In the genomic region with DNA sequence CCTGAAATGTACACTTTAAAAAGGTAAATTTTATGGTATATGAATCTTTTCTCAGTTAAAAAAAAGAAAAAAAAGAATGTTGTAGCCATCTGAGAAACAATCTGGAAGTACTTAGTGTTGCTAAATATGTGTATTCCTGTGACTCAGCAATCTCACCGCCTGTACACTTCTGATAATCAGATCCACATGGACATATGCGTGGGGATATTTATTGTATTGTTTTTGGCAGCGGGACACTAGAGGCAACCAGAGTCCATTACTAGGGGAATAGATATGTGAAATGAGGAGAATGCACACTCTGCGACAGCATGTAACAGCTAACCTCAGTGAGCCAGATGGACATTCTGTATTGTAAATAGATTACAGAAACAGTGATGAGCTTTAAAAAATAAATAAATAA, we compare ENCODE assay signal across 17 cellular contexts.
DNase-seq lines count a peak whose midpoint lies in the region; ATAC-seq and TF ChIP-seq lines count a peak whose summit lies in the region.
"Had no signal": no experiment of that assay in that cellular context is flagged by ENCODE, and none has a peak within 500 bp of the region (broad histone marks: within the 10 kb centered on the region; RNA-seq: fewer than 3 reads in every experiment).

No MANE protein-coding gene starts in this region.

- peaks cover 5% of the 10 kb centered on the region; the same call in 1 of the 2 replicates for H3K4me1 ChIP-seq in BE2C

- no peaks in the 10 kb centered on the region for H3K27me3 ChIP-seq in BE2C

- DNase-seq in BE2C (peak; percentile 33), RPMI7951 (ENCODE audit: low read depth) (peak; percentile 99), dermis microvascular lymphatic vessel endothelial cell (ENCODE audit: low read depth in 2 of 2) (peak; percentile 83 to 94), non-pigmented ciliary epithelial cell (ENCODE audit: low read depth) (peak; percentile 83), NCI-H1105 (lab: John Stamatoyannopoulos, UW) (no peak)
- no peak for DNase-seq in activated naive CD4-positive, alpha-beta T cell (lab: John Stamatoyannopoulos, UW)
- DNase-seq: activated CD4-positive, alpha-beta T cell treated with anti-CD3 and anti-CD28 coated beads, Interleukin-2, amount 50 U/mL, for 48 hours; activated effector memory CD4-positive, alpha-beta T cell treated with Interleukin-2 at 50 U/mL for 16 hours; Calu3; H7; NCI-H2029; occipital lobe; stimulated activated CD4-positive, alpha-beta T cell treated with anti-CD3 and anti-CD28 coated beads, Interleukin-2, amount 100 ng/mL, for 24 hours; stimulated activated naive B cell treated with anti-CD40 and anti-IgM and Interleukin-4, amounts not matched to agents 10 μg/mL and 1 μg/mL and 100 μg/mL, for 72 hours; SW 1271 had no signal

- H3K36me3 ChIP-seq in BE2C, result no peaks in the 10 kb centered on the region

- H3K9me3 ChIP-seq in BE2C, result no peaks in the 10 kb centered on the region

- no peak for TF ChIP-seq CTCF in BE2C (IDR thresholded peaks at IDR 0.05; ENCODE audit: low read depth, low read length)

- no peak for ATAC-seq in GM21526 (IDR thresholded peaks at IDR 0.05; ENCODE audit: low FRiP score, unreplicated experiment)
- no peak for ATAC-seq in HG03175 (IDR thresholded peaks at IDR 0.05; ENCODE audit: unreplicated experiment)
- ATAC-seq: stimulated activated naive B cell treated with anti-CD40 and anti-IgM and Interleukin-4, amounts not matched to agents 10 μg/mL and 1 μg/mL and 100 μg/mL, for 72 hours had no signal

- H3K4me3 ChIP-seq in BE2C (ENCODE audit: low read depth, low read length), result no peak overlapping the region

Comparison
In these comparisons a context has a peak if more than half of its experiments do, and no peak if none do; other contexts are left out.
1. DNase-seq: peak in BE2C (single experiment), RPMI7951 (single experiment), dermis microvascular lymphatic vessel endothelial cell (2 of 2) and non-pigmented ciliary epithelial cell (single experiment); none in activated naive CD4-positive, alpha-beta T cell (0 of 4) and NCI-H1105 (single experiment).